13 cellular contexts compared by ENCODE assay signal in genomic region chr3:186529204-186529999, GRCh38. TPM values are rescaled to one million over a fixed set of nuclear protein-coding genes. Genes with fewer than 3 reads are reported as not detected.
DNase-seq lines count a peak whose midpoint lies in the region; ATAC-seq and TF ChIP-seq lines count a peak whose summit lies in the region.
"Had no signal": no experiment of that assay in that cellular context is flagged by ENCODE, and none has a peak within 500 bp of the region (broad histone marks: within the 10 kb centered on the region; RNA-seq: fewer than 3 reads in every experiment).

No MANE protein-coding gene starts in this region.

- ATAC-seq in HG03342 (IDR thresholded peaks at IDR 0.05; ENCODE audit: unreplicated experiment) (no peak), Right ventricle myocardium superior (ENCODE audit: poor library complexity) (no peak), HG02588 (IDR thresholded peaks at IDR 0.05; ENCODE audit: unreplicated experiment) (no peak)

- peak; percentile 15 for TF ChIP-seq CTCF in chondrocyte (IDR thresholded peaks at IDR 0.05)

- intact Hi-C loops in Right ventricle myocardium superior (cut with DNase I): no loop called here

- no peaks in the 10 kb centered on the region for H3K9me3 Mint-ChIP-seq in chondrocyte (ENCODE audit: low read depth)
- H3K9me3 Mint-ChIP-seq: activated CD4-positive, alpha-beta memory T cell treated with anti-CD3 and anti-CD28 coated beads, Interleukin-2, amount 10 ng/mL, durations not matched to agents 7 days and 5 days had no signal

- peaks cover 10% of the 10 kb centered on the region for H3K27me3 Mint-ChIP-seq in chondrocyte (ENCODE audit: low read depth)
- H3K27me3 Mint-ChIP-seq: activated CD4-positive, alpha-beta memory T cell treated with anti-CD3 and anti-CD28 coated beads, Interleukin-2, amount 10 ng/mL, durations not matched to agents 7 days and 5 days had no signal

- peaks cover 3% of the 10 kb centered on the region for H3K4me1 Mint-ChIP-seq in chondrocyte (ENCODE audit: low read depth)

- H3K4me3 Mint-ChIP-seq in chondrocyte (ENCODE audit: unreplicated experiment): no peak overlapping the region
- H3K4me3 Mint-ChIP-seq: activated CD4-positive, alpha-beta memory T cell treated with anti-CD3 and anti-CD28 coated beads, Interleukin-2, amount 10 ng/mL, durations not matched to agents 7 days and 5 days; mesothelial cell of epicardium had no signal

- H3K27ac Mint-ChIP-seq in chondrocyte (ENCODE audit: unreplicated experiment): no peak overlapping the region
- H3K27ac Mint-ChIP-seq: activated CD4-positive, alpha-beta memory T cell treated with anti-CD3 and anti-CD28 coated beads, Interleukin-2, amount 10 ng/mL, durations not matched to agents 7 days and 5 days; mesothelial cell of epicardium had no signal

- peak; percentile 55 for DNase-seq in Ammon's horn (ENCODE audit: low spot score)
- DNase-seq in GF-D8 (lab: John Stamatoyannopoulos, UW): peak; percentile 33
- peak; percentile 96 for DNase-seq in NCI-H1694 (lab: John Stamatoyannopoulos, UW)
- no peak for DNase-seq in chondrocyte (ENCODE audit: low spot score)
- no peak for DNase-seq in Right ventricle myocardium superior
- no peak for DNase-seq in stimulated activated CD4-positive, alpha-beta T cell treated with anti-CD3 and anti-CD28 coated beads, Interleukin-12 subunit alpha, Interleukin-12 subunit beta, amount 100 ng/mL, for 4 hours
- DNase-seq: activated CD4-positive, alpha-beta memory T cell treated with anti-CD3 and anti-CD28 coated beads, Interleukin-2, amount 10 ng/mL, durations not matched to agents 7 days and 5 days; activated naive CD4-positive, alpha-beta T cell treated with anti-CD3 and anti-CD28 coated beads, Interleukin-2, amount 50 U/mL, for 16 hours; NCI-H69; stimulated activated CD4-positive, alpha-beta T cell treated with anti-CD3 and anti-CD28 coated beads, Interleukin-4, amount 100 ng/mL, for 4 hours had no signal

- peaks cover 3% of the 10 kb centered on the region for H3K36me3 Mint-ChIP-seq in chondrocyte (ENCODE audit: low read depth)
- H3K36me3 Mint-ChIP-seq: mesothelial cell of epicardium had no signal

RNA-seq across cellular contexts. Expression of gene CRYGS, which starts 14.8 kb away (rescaled TPM):
- total RNA-seq in chondrocyte (1.7 to 3.1 TPM (median 2.8 TPM) in 3 replicates), Right ventricle myocardium superior (1.1 TPM)

RNA-seq across cellular contexts. Expression of gene TBCCD1, which starts 37.7 kb away (rescaled TPM):
- total RNA-seq in chondrocyte: 12.8 to 19.6 TPM (median 13.8 TPM) in 3 replicates
- total RNA-seq in Right ventricle myocardium superior: 6.2 TPM

RNA-seq across cellular contexts. Expression of gene DNAJB11, which starts 41.1 kb away (rescaled TPM):
- total RNA-seq in chondrocyte (63.6 to 91.1 TPM (median 67.6 TPM) in 3 replicates), Right ventricle myocardium superior (19.7 TPM)

Comparison
In these comparisons a context has a peak if more than half of its experiments do, and no peak if none do; other contexts are left out.
1. DNase-seq: peak in Ammon's horn (single experiment), GF-D8 (single experiment) and NCI-H1694 (single experiment); none in chondrocyte (single experiment), Right ventricle myocardium superior (single experiment) and stimulated activated CD4-positive, alpha-beta T cell treated with anti-CD3 and anti-CD28 coated beads, Interleukin-12 subunit alpha, Interleukin-12 subunit beta, amount 100 ng/mL, for 4 hours (single experiment).